Comparison of ENCODE assay signal across 10 cellular contexts in the genomic region with DNA sequence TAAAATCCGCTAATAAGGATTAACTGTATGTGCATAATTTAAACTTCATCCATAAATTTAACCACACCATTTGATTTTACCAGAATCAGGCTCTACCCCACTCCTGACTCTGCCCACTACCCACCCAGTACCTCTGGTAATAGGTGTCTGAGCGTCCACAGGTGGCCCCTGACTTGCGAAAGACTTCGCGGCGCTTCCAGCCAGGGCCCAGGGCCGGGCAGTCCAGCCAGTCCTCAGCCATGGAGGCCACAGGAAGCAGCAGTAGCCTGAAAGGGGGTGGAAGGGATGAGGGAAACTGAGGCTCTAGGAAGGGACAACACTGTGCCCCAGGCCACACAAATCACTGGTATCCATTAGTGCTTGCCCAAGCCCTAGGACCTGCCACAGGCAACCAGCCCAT. TPM values are rescaled to one million over a fixed set of nuclear protein-coding genes. Genes with fewer than 3 reads are reported as not detected.
DNase-seq lines count a peak whose midpoint lies in the region; ATAC-seq and TF ChIP-seq lines count a peak whose summit lies in the region.
"Had no signal": no experiment of that assay in that cellular context is flagged by ENCODE, and none has a peak within 500 bp of the region (broad histone marks: within the 10 kb centered on the region; RNA-seq: fewer than 3 reads in every experiment).

No MANE protein-coding gene starts in this region.

- no peak overlapping the region for H4K91ac ChIP-seq in mesenchymal stem cell (ENCODE audit: low read length)

- H3K9me3 ChIP-seq in ascending aorta: no peaks in the 10 kb centered on the region
- H3K9me3 ChIP-seq in mesenchymal stem cell (ENCODE audit: control insufficient read depth, low read length): no peaks in the 10 kb centered on the region
- H3K9me3 ChIP-seq: left lung had no signal

- no peak overlapping the region for H2BK12ac ChIP-seq in mesenchymal stem cell (ENCODE audit: low read length in 2 of 2)

- peaks cover 28% of the 10 kb centered on the region for H3K79me2 ChIP-seq in ACC112 (ENCODE audit: control insufficient read depth, insufficient read depth, low read length, unreplicated experiment)

- H3K27ac ChIP-seq in ACC112 (ENCODE audit: low read depth, low read length): no peak overlapping the region
- H3K27ac ChIP-seq in ascending aorta: no peak overlapping the region
- H3K27ac ChIP-seq in mesenchymal stem cell (ENCODE audit: low read length, poor library complexity, severe bottlenecking): no peak overlapping the region
- H3K27ac ChIP-seq: left lung had no signal

- H2BK120ac ChIP-seq in mesenchymal stem cell (ENCODE audit: low read depth, low read length): no peak overlapping the region

- H3K4me3 ChIP-seq in ACC112 (ENCODE audit: low read depth, low read length) (peak overlapping the region; percentile 83), HFF-Myc (replicated peaks; ENCODE audit: low read depth, low read length) (peak overlapping the region; percentile 94), ascending aorta (peak overlapping the region; percentile 71 to 93), mesenchymal stem cell (ENCODE audit: insufficient read depth in 1 of 2, low read depth in 1 of 2, low read length in 2 of 2) (peak overlapping the region in 1 of 2 experiments; percentile 97)

- H3K4ac ChIP-seq in mesenchymal stem cell (ENCODE audit: low read depth in 1 of 2, low read length in 2 of 2): no peak overlapping the region

- H2BK5ac ChIP-seq in mesenchymal stem cell (ENCODE audit: low read depth, low read length, poor library complexity, severe bottlenecking): no peak overlapping the region

- H3K27me3 ChIP-seq in ACC112 (ENCODE audit: insufficient read depth, low read length): no peaks in the 10 kb centered on the region
- no peaks in the 10 kb centered on the region for H3K27me3 ChIP-seq in ascending aorta
- H3K27me3 ChIP-seq in mesenchymal stem cell (ENCODE audit: control insufficient read depth in 1 of 2, insufficient read depth in 1 of 2, low read length in 2 of 2): no peaks in the 10 kb centered on the region
- H3K27me3 ChIP-seq: left lung had no signal

- H2BK15ac ChIP-seq in mesenchymal stem cell (ENCODE audit: low read depth, poor library complexity, severe bottlenecking): no peak overlapping the region

- no peak overlapping the region for H4K8ac ChIP-seq in mesenchymal stem cell (ENCODE audit: low read length)

- WGBS in mesenchymal stem cell: 98% methylated on average over 6 of the region's 7 CpGs

- H3K18ac ChIP-seq in mesenchymal stem cell (ENCODE audit: low read depth in 1 of 2, low read length in 2 of 2): no peak overlapping the region

- no peak overlapping the region for H3K14ac ChIP-seq in mesenchymal stem cell (ENCODE audit: low read length in 2 of 2)

- H3K9ac ChIP-seq in mesenchymal stem cell (ENCODE audit: low read length): peak overlapping the region; percentile 96

- peaks cover 31% of the 10 kb centered on the region for H3K36me3 ChIP-seq in ACC112 (ENCODE audit: insufficient read depth, low read length)
- peaks cover 43 to 55% of the 10 kb centered on the region in 2 donors for H3K36me3 ChIP-seq in ascending aorta
- H3K36me3 ChIP-seq in mesenchymal stem cell (ENCODE audit: control insufficient read depth in 1 of 2, insufficient read depth in 2 of 2, low read depth in 1 of 2, low read length in 2 of 2): peaks cover 54 to 71% of the 10 kb centered on the region in 2 experiments

- H3K4me1 ChIP-seq in ACC112 (ENCODE audit: control insufficient read depth, insufficient read depth, low read length, unreplicated experiment): peaks cover 32% of the 10 kb centered on the region
- peaks cover 3 to 23% of the 10 kb centered on the region in 2 donors for H3K4me1 ChIP-seq in ascending aorta
- peaks cover 14% of the 10 kb centered on the region for H3K4me1 ChIP-seq in mesenchymal stem cell (ENCODE audit: control insufficient read depth, insufficient read depth, low read depth, low read length)

- H3K79me1 ChIP-seq in mesenchymal stem cell (replicated peaks; ENCODE audit: low read length, poor library complexity, severe bottlenecking): peaks cover 36% of the 10 kb centered on the region

- TF ChIP-seq CTCF in HFF-Myc (IDR thresholded peaks at IDR 0.05; ENCODE audit: low read depth, low read length, missing control alignments) (no peak), ascending aorta (IDR thresholded peaks at IDR 0.05) (no peak)

- no peak overlapping the region for H2AK5ac ChIP-seq in mesenchymal stem cell (ENCODE audit: low read length, severe bottlenecking)

- intact Hi-C loops in ascending aorta (cut with DNase I): loop anchor here (2.0 to 10.0 kb wide), 6 partner anchors 95 to 918 kb away; partner anchors contain the start of genes ACAA2, C18orf32, ME2 and MEX3C

- H3K4me2 ChIP-seq in mesenchymal stem cell (ENCODE audit: low read length, poor library complexity, severe bottlenecking): peak overlapping the region; percentile 6

- no peak overlapping the region for H3K23ac ChIP-seq in mesenchymal stem cell (ENCODE audit: low read length in 2 of 2)

- DNase-seq in HFF-Myc (ENCODE audit: extremely low read depth, low read depth) (no peak), ascending aorta (ENCODE audit: low spot score in 2 of 2) (no peak), mesenchymal stem cell (no peak), DMS 273 treated with DMSO at 0.1 percent for 48 hours (lab: John Stamatoyannopoulos, UW) (no peak), GF-D8 (lab: John Stamatoyannopoulos, UW) (no peak)
- DNase-seq: left lung, NCI-H2029 treated with DMSO at 0.1 percent for 48 hours had no signal

- H2AFZ ChIP-seq in ACC112 (ENCODE audit: low read length, unreplicated experiment): no peak overlapping the region
- H2AFZ ChIP-seq in mesenchymal stem cell (ENCODE audit: low read depth, low read length): no peak overlapping the region

- ATAC-seq in GM21526 (IDR thresholded peaks at IDR 0.05; ENCODE audit: low FRiP score, unreplicated experiment) (no peak), HG03025 (IDR thresholded peaks at IDR 0.05; ENCODE audit: low FRiP score, unreplicated experiment) (no peak)
- ATAC-seq: left lung had no signal

RNA-seq across cellular contexts. Expression of gene MBD1, which starts 1.6 kb away (rescaled TPM):
- 53.4 TPM for total RNA-seq in ascending aorta
- 34.4 TPM for polyA plus RNA-seq in mesenchymal stem cell (2013, experiment 1 of 2)
- 35.0 TPM for polyA plus RNA-seq in mesenchymal stem cell (2013, experiment 2 of 2)

RNA-seq across cellular contexts. Expression of gene CXXC1, which starts 7.7 kb away (rescaled TPM):
- total RNA-seq in ascending aorta: 171 TPM
- polyA plus RNA-seq in mesenchymal stem cell (2013, experiment 1 of 2): 24.0 TPM
- 24.8 TPM for polyA plus RNA-seq in mesenchymal stem cell (2013, experiment 2 of 2)

RNA-seq across cellular contexts. Expression of gene CFAP53, which starts 13.5 kb away (rescaled TPM):
- not detected for total RNA-seq in ascending aorta
- 0.19 TPM for polyA plus RNA-seq in mesenchymal stem cell (2013, experiment 1 of 2)
- polyA plus RNA-seq in mesenchymal stem cell (2013, experiment 2 of 2): 0.22 TPM
